35 cellular contexts compared by ENCODE assay signal in genomic region chr10:48592346-48592745, GRCh38. TPM values are rescaled to one million over a fixed set of nuclear protein-coding genes. Genes with fewer than 3 reads are reported as not detected.
"Had no signal": no experiment of that assay in that cellular context is flagged by ENCODE, and none has a peak within 500 bp of the region (broad histone marks: within the 10 kb centered on the region; RNA-seq: fewer than 3 reads in every experiment).

No MANE protein-coding gene starts in this region.

- H3K4me3 ChIP-seq: ascending aorta, breast epithelium, cardiac muscle cell, esophagus muscularis mucosa, gastrocnemius medialis had no signal

- H3K36me3 Mint-ChIP-seq: activated CD8-positive, alpha-beta memory T cell treated with anti-CD3 and anti-CD28 coated beads, Interleukin-2, amount 10 ng/mL, durations not matched to agents 7 days and 5 days; activated naive CD4-positive, alpha-beta T cell treated with anti-CD3 and anti-CD28 coated beads, Interleukin-2, amount 10 ng/mL, durations not matched to agents 7 days and 5 days; activated naive CD4-positive, alpha-beta T cell treated with anti-CD3 and anti-CD28 coated beads, Interleukin-2, amount 50 U/mL, for 72 hours; activated naive CD8-positive, alpha-beta T cell treated with anti-CD3 and anti-CD28 coated beads, Interleukin-2, amount 10 ng/mL, durations not matched to agents 7 days and 5 days; brain had no signal

- H3K27me3 Mint-ChIP-seq: activated B cell treated with CpG ODN at 0.5 μM for 24 hours; activated CD8-positive, alpha-beta T cell treated with anti-CD3 and anti-CD28 coated beads for 36 hours; activated T-cell treated with anti-CD3 and anti-CD28 coated beads, Interleukin-2, amount 50 U/mL, for 24 hours had no signal

- H3K27me3 ChIP-seq: ascending aorta, breast epithelium, cardiac muscle cell, esophagus muscularis mucosa, gastrocnemius medialis had no signal

- ATAC-seq: activated CD4-positive, CD25-positive, alpha-beta regulatory T cell treated with anti-CD3 and anti-CD28 coated beads, Interleukin-2, amount 50 U/mL, for 24 hours; activated CD8-positive, alpha-beta memory T cell treated with anti-CD3 and anti-CD28 coated beads, Interleukin-2, amount 10 ng/mL, durations not matched to agents 7 days and 5 days; activated CD8-positive, alpha-beta T cell treated with anti-CD3 and anti-CD28 coated beads for 36 hours; activated naive CD4-positive, alpha-beta T cell treated with anti-CD3 and anti-CD28 coated beads, Interleukin-2, amount 50 U/mL, for 72 hours; activated T-cell treated with anti-CD3 and anti-CD28 coated beads, Interleukin-2, amount 50 U/mL, for 72 hours; effector memory CD8-positive, alpha-beta T cell; foreskin keratinocyte; gastrocnemius medialis; T-helper 17 cell had no signal

- H3K4me3 Mint-ChIP-seq: activated B cell treated with CpG ODN at 0.5 μM for 24 hours; activated CD8-positive, alpha-beta memory T cell treated with anti-CD3 and anti-CD28 coated beads, Interleukin-2, amount 10 ng/mL, durations not matched to agents 7 days and 5 days; activated CD8-positive, alpha-beta T cell treated with anti-CD3 and anti-CD28 coated beads for 36 hours; activated naive CD4-positive, alpha-beta T cell treated with anti-CD3 and anti-CD28 coated beads, Interleukin-2, amount 10 ng/mL, durations not matched to agents 7 days and 5 days; activated naive CD8-positive, alpha-beta T cell treated with anti-CD3 and anti-CD28 coated beads, Interleukin-2, amount 10 ng/mL, durations not matched to agents 7 days and 5 days; activated T-cell treated with anti-CD3 and anti-CD28 coated beads, Interleukin-2, amount 50 U/mL, for 24 hours; activated T-cell treated with anti-CD3 and anti-CD28 coated beads, Interleukin-2, amount 50 U/mL, for 72 hours; brain; central memory CD8-positive, alpha-beta T cell; effector memory CD8-positive, alpha-beta T cell; T-helper 17 cell; T-helper 2 cell treated with Interferon-gamma antibody and Interleukin-4, amounts not matched to agents 5 μg/mL and 100 μg/mL, for 36 hours had no signal

- H3K27ac Mint-ChIP-seq: activated B cell treated with CpG ODN at 0.5 μM for 24 hours; activated CD8-positive, alpha-beta memory T cell treated with anti-CD3 and anti-CD28 coated beads, Interleukin-2, amount 10 ng/mL, durations not matched to agents 7 days and 5 days; activated CD8-positive, alpha-beta T cell treated with anti-CD3 and anti-CD28 coated beads for 36 hours; activated naive CD4-positive, alpha-beta T cell treated with anti-CD3 and anti-CD28 coated beads, Interleukin-2, amount 10 ng/mL, durations not matched to agents 7 days and 5 days; activated naive CD4-positive, alpha-beta T cell treated with anti-CD3 and anti-CD28 coated beads, Interleukin-2, amount 50 U/mL, for 72 hours; activated naive CD8-positive, alpha-beta T cell treated with anti-CD3 and anti-CD28 coated beads, Interleukin-2, amount 10 ng/mL, durations not matched to agents 7 days and 5 days; activated T-cell treated with anti-CD3 and anti-CD28 coated beads, Interleukin-2, amount 50 U/mL, for 24 hours; activated T-cell treated with anti-CD3 and anti-CD28 coated beads, Interleukin-2, amount 50 U/mL, for 72 hours; brain; effector memory CD8-positive, alpha-beta T cell; T-helper 17 cell; T-helper 2 cell treated with Interferon-gamma antibody and Interleukin-4, amounts not matched to agents 5 μg/mL and 100 μg/mL, for 36 hours had no signal

- H3K9me3 Mint-ChIP-seq: activated B cell treated with CpG ODN at 0.5 μM for 24 hours; activated CD8-positive, alpha-beta T cell treated with anti-CD3 and anti-CD28 coated beads for 36 hours; activated naive CD4-positive, alpha-beta T cell treated with anti-CD3 and anti-CD28 coated beads, Interleukin-2, amount 10 ng/mL, durations not matched to agents 7 days and 5 days; activated naive CD4-positive, alpha-beta T cell treated with anti-CD3 and anti-CD28 coated beads, Interleukin-2, amount 50 U/mL, for 72 hours; activated naive CD8-positive, alpha-beta T cell treated with anti-CD3 and anti-CD28 coated beads, Interleukin-2, amount 10 ng/mL, durations not matched to agents 7 days and 5 days; activated T-cell treated with anti-CD3 and anti-CD28 coated beads, Interleukin-2, amount 50 U/mL, for 24 hours; activated T-cell treated with anti-CD3 and anti-CD28 coated beads, Interleukin-2, amount 50 U/mL, for 72 hours; brain; central memory CD8-positive, alpha-beta T cell; effector memory CD8-positive, alpha-beta T cell; T-helper 2 cell treated with Interferon-gamma antibody and Interleukin-4, amounts not matched to agents 5 μg/mL and 100 μg/mL, for 36 hours had no signal

- H3K4me1 Mint-ChIP-seq: activated B cell treated with CpG ODN at 0.5 μM for 24 hours; activated CD8-positive, alpha-beta memory T cell treated with anti-CD3 and anti-CD28 coated beads, Interleukin-2, amount 10 ng/mL, durations not matched to agents 7 days and 5 days; activated naive CD4-positive, alpha-beta T cell treated with anti-CD3 and anti-CD28 coated beads, Interleukin-2, amount 10 ng/mL, durations not matched to agents 7 days and 5 days; central memory CD8-positive, alpha-beta T cell; T-helper 17 cell had no signal

- H3K4me1 ChIP-seq: ascending aorta, breast epithelium, gastrocnemius medialis had no signal

- DNase-seq: activated B cell treated with CpG ODN at 0.5 μM for 24 hours; activated CD4-positive, alpha-beta T cell treated with anti-CD3 and anti-CD28 coated beads for 48 hours; activated CD4-positive, alpha-beta T cell treated with anti-CD3 and anti-CD28 coated beads, Interleukin-2, amount 50 U/mL, for 1 hour; activated CD4-positive, alpha-beta T cell treated with anti-CD3 and anti-CD28 coated beads, Interleukin-2, amount 50 U/mL, for 48 hours; activated CD8-positive, alpha-beta memory T cell treated with anti-CD3 and anti-CD28 coated beads, Interleukin-2, amount 50 U/mL, for 48 hours; activated CD8-positive, alpha-beta T cell treated with anti-CD3 and anti-CD28 coated beads for 36 hours; activated gamma-delta T cell; activated naive CD4-positive, alpha-beta T cell; activated naive CD4-positive, alpha-beta T cell treated with anti-CD3 and anti-CD28 coated beads, Interleukin-2, amount 10 ng/mL, durations not matched to agents 7 days and 5 days; activated naive CD8-positive, alpha-beta T cell treated with anti-CD3 and anti-CD28 coated beads, Interleukin-2, amount 10 ng/mL, durations not matched to agents 7 days and 5 days; activated T-cell treated with anti-CD3 and anti-CD28 coated beads for 4 hours; activated T-cell treated with anti-CD3 and anti-CD28 coated beads, Interleukin-2, amount 50 U/mL, for 24 hours; activated T-cell treated with anti-CD3 and anti-CD28 coated beads, Interleukin-2, amount 50 U/mL, for 72 hours; cortex of kidney; dermis blood vessel endothelial cell; effector CD4-positive, alpha-beta T cell; effector memory CD8-positive, alpha-beta T cell; erythroblast; foreskin keratinocyte; gastrocnemius medialis; T-helper 1 cell; T-helper 17 cell; T1000; WERI-Rb-1 had no signal

- H3K27ac ChIP-seq: ascending aorta, breast epithelium, cardiac muscle cell, esophagus muscularis mucosa, foreskin keratinocyte, gastrocnemius medialis, WERI-Rb-1 had no signal

- H3K36me3 ChIP-seq: ascending aorta, breast epithelium, cardiac muscle cell, esophagus muscularis mucosa, gastrocnemius medialis, WERI-Rb-1 had no signal

- H3K9me3 ChIP-seq: ascending aorta, breast epithelium, esophagus muscularis mucosa, gastrocnemius medialis had no signal

RNA-seq across cellular contexts. Expression of gene ARHGAP22, which starts 12.5 kb away (rescaled TPM):
- total RNA-seq: activated CD8-positive, alpha-beta memory T cell treated with anti-CD3 and anti-CD28 coated beads for 36 hours; activated CD8-positive, alpha-beta memory T cell treated with anti-CD3 and anti-CD28 coated beads, Interleukin-2, amount 10 ng/mL, durations not matched to agents 7 days and 5 days; activated CD8-positive, alpha-beta T cell treated with anti-CD3 and anti-CD28 coated beads for 36 hours; activated naive CD4-positive, alpha-beta T cell treated with anti-CD3 and anti-CD28 coated beads, Interleukin-2, amount 50 U/mL, for 72 hours; activated T-cell treated with anti-CD3 and anti-CD28 coated beads, Interleukin-2, amount 50 U/mL, for 72 hours had no signal
